Comparison of ENCODE assay signal across 15 cellular contexts in genomic region chr6:134623391-134623790, GRCh38.
"Had no signal": no experiment of that assay in that cellular context is flagged by ENCODE, and none has a peak within 500 bp of the region (broad histone marks: within the 10 kb centered on the region; RNA-seq: fewer than 3 reads in every experiment).

No MANE protein-coding gene starts in this region.

- H3K4me1 ChIP-seq: colonic mucosa, esophagus muscularis mucosa, gastroesophageal sphincter, spleen had no signal

- H3K4me1 Mint-ChIP-seq: natural killer cell had no signal

- H3K9me3 Mint-ChIP-seq: activated naive CD8-positive, alpha-beta T cell treated with anti-CD3 and anti-CD28 coated beads, Interleukin-2, amount 10 ng/mL, durations not matched to agents 7 days and 5 days; activated T-cell treated with anti-CD3 and anti-CD28 coated beads, Interleukin-2, amount 50 U/mL, for 24 hours; activated T-helper 17 cell treated with anti-CD3 and anti-CD28 coated beads, Interleukin-2, amount 50 U/mL, for 72 hours; natural killer cell had no signal

- DNase-seq: activated naive CD8-positive, alpha-beta T cell treated with anti-CD3 and anti-CD28 coated beads, Interleukin-2, amount 10 ng/mL, durations not matched to agents 7 days and 5 days; activated T-cell treated with anti-CD3 and anti-CD28 coated beads, Interleukin-2, amount 50 U/mL, for 24 hours; amniotic stem cell; colonic mucosa; left ventricle myocardium superior; midbrain; natural killer cell; spleen; stimulated activated CD4-positive, alpha-beta T cell treated with anti-CD3 and anti-CD28 coated beads, Interleukin-4, amount 100 ng/mL, for 24 hours; stimulated activated naive CD4-positive, alpha-beta T cell treated with Interleukin-2 at 50 U/mL for 16 hours; thyroid gland had no signal

- H3K4me3 ChIP-seq: colonic mucosa, esophagus muscularis mucosa, gastroesophageal sphincter, prostate gland, spleen, thyroid gland had no signal

- H3K36me3 ChIP-seq: colonic mucosa, esophagus muscularis mucosa, gastroesophageal sphincter, prostate gland, spleen, thyroid gland had no signal

- H3K27ac ChIP-seq: colonic mucosa, esophagus muscularis mucosa, gastroesophageal sphincter, spleen, thyroid gland had no signal

- H3K27me3 ChIP-seq: colonic mucosa, esophagus muscularis mucosa, gastroesophageal sphincter, spleen, thyroid gland had no signal

- H3K4me3 Mint-ChIP-seq: activated naive CD8-positive, alpha-beta T cell treated with anti-CD3 and anti-CD28 coated beads, Interleukin-2, amount 10 ng/mL, durations not matched to agents 7 days and 5 days; activated T-cell treated with anti-CD3 and anti-CD28 coated beads, Interleukin-2, amount 50 U/mL, for 24 hours; activated T-helper 17 cell treated with anti-CD3 and anti-CD28 coated beads, Interleukin-2, amount 50 U/mL, for 72 hours; natural killer cell had no signal

- H3K36me3 Mint-ChIP-seq: activated naive CD8-positive, alpha-beta T cell treated with anti-CD3 and anti-CD28 coated beads, Interleukin-2, amount 10 ng/mL, durations not matched to agents 7 days and 5 days; natural killer cell had no signal

- H3K9me3 ChIP-seq: colonic mucosa, esophagus muscularis mucosa, gastroesophageal sphincter, prostate gland, spleen, thyroid gland had no signal

- H3K27me3 Mint-ChIP-seq: activated T-cell treated with anti-CD3 and anti-CD28 coated beads, Interleukin-2, amount 50 U/mL, for 24 hours; activated T-helper 17 cell treated with anti-CD3 and anti-CD28 coated beads, Interleukin-2, amount 50 U/mL, for 72 hours had no signal

- H3K27ac Mint-ChIP-seq: activated naive CD8-positive, alpha-beta T cell treated with anti-CD3 and anti-CD28 coated beads, Interleukin-2, amount 10 ng/mL, durations not matched to agents 7 days and 5 days; activated T-cell treated with anti-CD3 and anti-CD28 coated beads, Interleukin-2, amount 50 U/mL, for 24 hours; activated T-helper 17 cell treated with anti-CD3 and anti-CD28 coated beads, Interleukin-2, amount 50 U/mL, for 72 hours; natural killer cell had no signal
